In the genomic region with DNA sequence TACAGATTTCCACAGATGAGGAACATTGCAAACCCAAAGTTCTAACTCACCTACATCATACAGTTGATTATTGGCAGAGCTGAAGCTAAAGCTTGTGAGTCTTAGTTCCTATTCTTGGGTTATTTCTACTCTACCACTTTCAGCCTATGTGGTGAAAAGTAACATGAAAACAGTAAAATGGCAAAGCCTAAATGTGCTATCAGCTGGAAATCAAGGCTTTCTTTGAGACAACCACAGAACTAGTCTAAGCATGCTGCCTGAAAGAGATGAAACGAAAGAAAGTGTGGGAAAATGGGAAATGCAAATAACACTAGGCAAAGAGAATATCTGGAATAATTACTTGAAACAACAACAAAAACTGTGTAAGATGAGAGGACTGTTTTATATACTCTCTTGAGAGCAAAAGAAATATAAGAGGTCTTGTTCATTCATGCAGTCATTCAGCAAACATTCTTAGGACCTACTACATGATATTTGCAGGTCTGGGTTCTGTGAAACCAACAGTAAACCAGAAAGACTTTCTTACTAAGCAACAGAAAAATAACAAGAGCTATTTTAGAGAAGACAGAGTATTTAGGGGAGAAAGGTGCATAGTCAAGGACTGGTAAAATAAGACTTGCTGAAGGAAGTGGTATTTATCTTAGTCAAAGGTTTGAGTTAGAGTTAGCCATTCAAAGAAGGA, we compare ENCODE assay signal across 18 cellular contexts.
DNase-seq lines count a peak whose midpoint lies in the region; ATAC-seq and TF ChIP-seq lines count a peak whose summit lies in the region.
"Had no signal": no experiment of that assay in that cellular context is flagged by ENCODE, and none has a peak within 500 bp of the region (broad histone marks: within the 10 kb centered on the region; RNA-seq: fewer than 3 reads in every experiment).

No MANE protein-coding gene starts in this region.

- H3K4me1 Mint-ChIP-seq in CD4-positive, alpha-beta memory T cell: no peaks in the 10 kb centered on the region

- H3K4me2 ChIP-seq in HCT116 (ENCODE audit: low read length) (no peak overlapping the region), PC-9 (no peak overlapping the region)

- no peak overlapping the region for H3K9ac ChIP-seq in HCT116 (ENCODE audit: low read length)

- no peak overlapping the region for H3K27ac Mint-ChIP-seq in CD4-positive, alpha-beta memory T cell

- H3K4me1 ChIP-seq in HCT116 (ENCODE audit: control insufficient read depth in 1 of 2, insufficient read depth in 2 of 2, low read length in 2 of 2) (peaks cover 0 to 9% of the 10 kb centered on the region in 2 experiments; a peak in 1 of 4 replicates), PC-9 (replicated peaks; ENCODE audit: insufficient read depth) (peaks cover 12% of the 10 kb centered on the region; the same call in 1 of the 2 replicates)
- no peaks in the 10 kb centered on the region for H3K4me1 ChIP-seq in CD4-positive, alpha-beta memory T cell (ENCODE audit: insufficient read depth, low read length)
- H3K4me1 ChIP-seq: lower lobe of right lung, tibial nerve had no signal

- TF ChIP-seq POLR2A in HCT116 (IDR thresholded peaks at IDR 0.05; ENCODE audit: borderline replicate concordance, extremely low read depth, insufficient read depth, insufficient read length): no peak

- RAD21 ChIA-PET in HCT116 (lab: Charles Lee; ENCODE audit: low non-redundant PET in 1 of 2, low total read pairs in 2 of 2, uncharacterized antibody in 2 of 2, unreplicated experiment in 2 of 2): no interaction called here

- H3K9me2 ChIP-seq in HCT116 (ENCODE audit: insufficient read depth): no peaks in the 10 kb centered on the region
- H3K9me2 ChIP-seq in PC-9 (ENCODE audit: insufficient read depth): no peaks in the 10 kb centered on the region

- no peaks in the 10 kb centered on the region for H3K27me3 ChIP-seq in HCT116 (ENCODE audit: insufficient read depth, low read length)
- no peaks in the 10 kb centered on the region for H3K27me3 ChIP-seq in PC-9 (ENCODE audit: insufficient read depth, low read depth)
- H3K27me3 ChIP-seq in CD4-positive, alpha-beta memory T cell (ENCODE audit: insufficient read depth, low read length): no peaks in the 10 kb centered on the region
- H3K27me3 ChIP-seq: cardiac muscle cell, tibial nerve had no signal

- H3K9me3 Mint-ChIP-seq in CD4-positive, alpha-beta memory T cell: peaks cover 0 to 7% (median 0%) of the 10 kb centered on the region in 8 donors

- no peaks in the 10 kb centered on the region for H3K36me3 Mint-ChIP-seq in CD4-positive, alpha-beta memory T cell

- H3K36me3 ChIP-seq in HCT116 (ENCODE audit: control insufficient read depth in 1 of 2, insufficient read depth in 2 of 2, low read length in 2 of 2): no peaks in the 10 kb centered on the region
- no peaks in the 10 kb centered on the region for H3K36me3 ChIP-seq in PC-9 (ENCODE audit: low read depth)
- no peaks in the 10 kb centered on the region for H3K36me3 ChIP-seq in CD4-positive, alpha-beta memory T cell (ENCODE audit: insufficient read depth, low read length)
- H3K36me3 ChIP-seq: cardiac muscle cell, lower lobe of right lung, tibial nerve had no signal

- H3K4me3 Mint-ChIP-seq in CD4-positive, alpha-beta memory T cell: no peak overlapping the region

- H3K9me3 ChIP-seq in HCT116 (ENCODE audit: control insufficient read depth in 1 of 2, insufficient read depth in 1 of 2, low read depth in 1 of 2, low read length in 2 of 2): no peaks in the 10 kb centered on the region
- no peaks in the 10 kb centered on the region for H3K9me3 ChIP-seq in PC-9 (ENCODE audit: insufficient read depth, low read depth)
- H3K9me3 ChIP-seq in CD4-positive, alpha-beta memory T cell (ENCODE audit: control insufficient read depth in 1 of 2, low read length in 2 of 2): no peaks in the 10 kb centered on the region
- H3K9me3 ChIP-seq: lower lobe of right lung, tibial nerve had no signal

- POLR2A ChIA-PET in HCT116 (lab: Charles Lee) (no interaction called here), PC-9 (lab: Charles Lee; ENCODE audit: unreplicated experiment) (no interaction called here)
- POLR2A ChIA-PET in CD4-positive, alpha-beta memory T cell (lab: Charles Lee; ENCODE audit: partially characterized antibody): no interaction called here

- CTCF ChIA-PET in HCT116 (lab: Charles Lee) (no interaction called here), PC-9 (lab: Charles Lee) (no interaction called here)
- CTCF ChIA-PET in CD4-positive, alpha-beta memory T cell (lab: Charles Lee; ENCODE audit: partially characterized antibody): no interaction called here

- TF ChIP-seq RAD21 in HCT116 (IDR thresholded peaks at IDR 0.05; ENCODE audit: low read depth): no peak

- no peaks in the 10 kb centered on the region for H3K27me3 Mint-ChIP-seq in CD4-positive, alpha-beta memory T cell

- peaks cover 6% of the 10 kb centered on the region; the same call in 1 of the 2 replicates for H3F3A ChIP-seq in PC-9 (ENCODE audit: insufficient read depth, low read depth)

- BruUV-seq in HCT116 (replicated peaks; lab: Mats Ljungman, UMichigan): no TSS peak
- no TSS peak for BruUV-seq in PC-9 (replicated peaks; lab: Mats Ljungman, UMichigan)

- H3K27ac ChIP-seq in HCT116 (ENCODE audit: low read depth, low read length) (no peak overlapping the region), PC-9 (no peak overlapping the region)
- H3K27ac ChIP-seq in CD4-positive, alpha-beta memory T cell (ENCODE audit: low read depth, low read length): no peak overlapping the region
- H3K27ac ChIP-seq: cardiac muscle cell, lower lobe of right lung, skin epidermis, tibial nerve had no signal

- intact Hi-C loops in HCT116 (cut with micrococcal nuclease) (no loop called here), PC-9 (cut with micrococcal nuclease; ENCODE audit: unreplicated experiment) (no loop called here)
- intact Hi-C loops in CD4-positive, alpha-beta memory T cell (cut with micrococcal nuclease): no loop called here

- no peak for DNase-seq in HCT116 (ENCODE audit: low read depth, low spot score)
- DNase-seq in epithelial cell of esophagus (ENCODE audit: low read depth): peak; percentile 68
- no peak for DNase-seq in LoVo (ENCODE audit: low spot score)
- no peak for DNase-seq in PC-9
- no peak for DNase-seq in CD4-positive, alpha-beta memory T cell
- no peak for DNase-seq in NCI-H2107 (lab: John Stamatoyannopoulos, UW)
- DNase-seq: activated CD8-positive, alpha-beta memory T cell treated with anti-CD3 and anti-CD28 coated beads for 24 hours; activated gamma-delta T cell treated with Interleukin-2 at 50 U/mL for 16 hours; lower lobe of right lung; NCI-H1105 treated with DMSO at 0.1 percent for 48 hours; NCI-H526 treated with DMSO at 0.1 percent for 48 hours; SHP77; T-helper 9 cell had no signal

- TF ChIP-seq CTCF in HCT116 (IDR thresholded peaks at IDR 0.05 in 2 of 3, conservative IDR thresholded peaks at IDR 0.05 in 1 of 3; ENCODE audit: borderline replicate concordance in 1 of 3, insufficient read depth in 1 of 3, low read depth in 2 of 3, low read length in 2 of 3) (no peak), epithelial cell of esophagus (IDR thresholded peaks at IDR 0.05; ENCODE audit: insufficient read depth, low read depth, low read length, missing control alignments) (no peak), PC-9 (conservative IDR thresholded peaks at IDR 0.05) (no peak)

- ATAC-seq in GM19324 (IDR thresholded peaks at IDR 0.05; ENCODE audit: low FRiP score, unreplicated experiment) (peak; percentile 83), HCT116 (no peak), HG03103 (IDR thresholded peaks at IDR 0.05; ENCODE audit: low read depth, unreplicated experiment) (peak; percentile 80)
- ATAC-seq: lower lobe of right lung had no signal

- H3K79me2 ChIP-seq in HCT116 (ENCODE audit: insufficient read depth, low read length) (no peaks in the 10 kb centered on the region), PC-9 (ENCODE audit: low read depth) (no peaks in the 10 kb centered on the region)

- H2AFZ ChIP-seq in HCT116 (ENCODE audit: low read depth, low read length, poor library complexity, severe bottlenecking) (peak overlapping the region; percentile 76), PC-9 (no peak overlapping the region)

- no peak overlapping the region for H3K4me3 ChIP-seq in HCT116 (replicated peaks in 1 of 2; ENCODE audit: low read depth in 1 of 2, low read length in 2 of 2)
- no peak overlapping the region for H3K4me3 ChIP-seq in epithelial cell of esophagus (ENCODE audit: low read length)
- no peak overlapping the region for H3K4me3 ChIP-seq in PC-9
- H3K4me3 ChIP-seq in CD4-positive, alpha-beta memory T cell (ENCODE audit: low read length in 2 of 2): no peak overlapping the region
- H3K4me3 ChIP-seq: cardiac muscle cell, lower lobe of right lung, skin epidermis, tibial nerve had no signal

- H4K20me1 ChIP-seq in HCT116 (ENCODE audit: insufficient read depth) (no peaks in the 10 kb centered on the region), PC-9 (ENCODE audit: insufficient read depth) (no peaks in the 10 kb centered on the region)

TF ChIP-seq in HCT116, 20 proteins besides CTCF, POLR2A, EP300 and RAD21 (continues in another document):
- TF ChIP-seq EZH2phosphoT487 (IDR thresholded peaks at IDR 0.05; ENCODE audit: borderline replicate concordance): no peak
- no peak for TF ChIP-seq EGR1 (IDR thresholded peaks at IDR 0.05; ENCODE audit: low read depth)
- no peak for TF ChIP-seq EZH2 (IDR thresholded peaks at IDR 0.05)
- TF ChIP-seq SRF (IDR thresholded peaks at IDR 0.05; ENCODE audit: low read depth): no peak
- no peak for TF ChIP-seq JUND (IDR thresholded peaks at IDR 0.05)
- TF ChIP-seq, protein P1, sequence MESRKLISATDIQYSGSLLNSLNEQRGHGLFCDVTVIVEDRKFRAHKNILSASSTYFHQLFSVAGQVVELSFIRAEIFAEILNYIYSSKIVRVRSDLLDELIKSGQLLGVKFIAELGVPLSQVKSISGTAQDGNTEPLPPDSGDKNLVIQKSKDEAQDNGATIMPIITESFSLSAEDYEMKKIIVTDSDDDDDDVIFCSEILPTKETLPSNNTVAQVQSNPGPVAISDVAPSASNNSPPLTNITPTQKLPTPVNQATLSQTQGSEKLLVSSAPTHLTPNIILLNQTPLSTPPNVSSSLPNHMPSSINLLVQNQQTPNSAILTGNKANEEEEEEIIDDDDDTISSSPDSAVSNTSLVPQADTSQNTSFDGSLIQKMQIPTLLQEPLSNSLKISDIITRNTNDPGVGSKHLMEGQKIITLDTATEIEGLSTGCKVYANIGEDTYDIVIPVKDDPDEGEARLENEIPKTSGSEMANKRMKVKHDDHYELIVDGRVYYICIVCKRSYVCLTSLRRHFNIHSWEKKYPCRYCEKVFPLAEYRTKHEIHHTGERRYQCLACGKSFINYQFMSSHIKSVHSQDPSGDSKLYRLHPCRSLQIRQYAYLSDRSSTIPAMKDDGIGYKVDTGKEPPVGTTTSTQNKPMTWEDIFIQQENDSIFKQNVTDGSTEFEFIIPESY (IDR thresholded peaks at IDR 0.05; ENCODE audit: extremely low read depth, insufficient replicate concordance, low read length): no peak
- TF ChIP-seq, protein P2, sequence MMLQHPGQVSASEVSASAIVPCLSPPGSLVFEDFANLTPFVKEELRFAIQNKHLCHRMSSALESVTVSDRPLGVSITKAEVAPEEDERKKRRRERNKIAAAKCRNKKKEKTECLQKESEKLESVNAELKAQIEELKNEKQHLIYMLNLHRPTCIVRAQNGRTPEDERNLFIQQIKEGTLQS (IDR thresholded peaks at IDR 0.05): no peak
- TF ChIP-seq POLR2AphosphoS5 (IDR thresholded peaks at IDR 0.05; ENCODE audit: low read depth, low read length): no peak
- no peak for TF ChIP-seq TCF7L2 (IDR thresholded peaks at IDR 0.05; ENCODE audit: borderline replicate concordance, extremely low read depth, insufficient read depth, insufficient read length)
